In the genomic region with DNA sequence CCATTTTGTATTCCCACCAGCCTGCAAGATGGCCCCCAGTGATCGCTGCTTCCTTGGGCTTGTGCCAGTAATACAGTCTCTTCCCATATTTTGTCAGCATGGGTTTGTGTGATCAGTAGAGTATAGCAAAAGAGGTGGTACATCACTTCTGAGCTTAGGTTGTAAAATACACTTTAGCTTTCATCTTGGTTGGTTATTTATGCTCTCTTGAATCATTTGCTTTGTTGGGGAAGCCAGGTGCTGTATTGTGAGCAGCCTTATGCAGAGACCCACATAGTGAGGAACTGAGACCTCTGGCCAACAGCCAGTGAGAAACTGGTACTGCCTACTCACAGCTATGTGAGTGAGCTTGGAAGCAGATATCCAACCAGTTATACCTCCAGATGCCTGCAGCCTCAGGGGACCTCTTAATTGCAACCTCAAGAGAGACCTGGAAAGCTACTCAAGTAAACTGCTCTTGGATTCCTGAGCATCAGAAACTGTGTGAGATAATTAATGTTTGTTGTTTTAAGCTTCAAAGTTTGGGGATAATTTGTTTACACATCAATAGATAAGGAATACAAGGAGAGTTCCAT, we compare ENCODE assay signal across 15 cellular contexts.
DNase-seq lines count a peak whose midpoint lies in the region.
"Had no signal": no experiment of that assay in that cellular context is flagged by ENCODE, and none has a peak within 500 bp of the region (broad histone marks: within the 10 kb centered on the region; RNA-seq: fewer than 3 reads in every experiment).

No MANE protein-coding gene starts in this region.

- H3K27me3 ChIP-seq in GM23248 (replicated peaks; ENCODE audit: insufficient read depth): no peaks in the 10 kb centered on the region
- H3K27me3 ChIP-seq: colonic mucosa, SJSA1, upper lobe of left lung had no signal

- no peaks in the 10 kb centered on the region for H3K9me2 ChIP-seq in GM23248 (ENCODE audit: insufficient read depth)

- H3K79me2 ChIP-seq in GM23248 (ENCODE audit: insufficient read depth): no peaks in the 10 kb centered on the region

- no peaks in the 10 kb centered on the region for H3K36me3 ChIP-seq in GM23248 (ENCODE audit: low read depth)
- H3K36me3 ChIP-seq: colonic mucosa, SJSA1, upper lobe of left lung had no signal

- DNase-seq in DMS79 (lab: John Stamatoyannopoulos, UW) (peak; percentile 90), NCI-H1092 treated with DMSO at 0.1 percent for 48 hours (lab: John Stamatoyannopoulos, UW) (peak; percentile 78), NCI-H2171 treated with DMSO at 0.1 percent for 48 hours (lab: John Stamatoyannopoulos, UW) (peak; percentile 90), RPMI8226 (peak; percentile 15), KBM-7 (no peak), GM23248 (no peak)
- DNase-seq in activated T-cell treated with anti-CD3 and anti-CD28 coated beads, Interleukin-2, amount 50 U/mL, for 1 hour: no peak
- DNase-seq: activated CD4-positive, alpha-beta T cell treated with anti-CD3 and anti-CD28 coated beads, Interleukin-2, amount 10 ng/mL, durations not matched to agents 7 days and 5 days; CD8-positive, alpha-beta memory T cell; colonic mucosa; kidney glomerular epithelial cell; naive B cell; upper lobe of left lung had no signal

- H3K4me3 ChIP-seq in GM23248: no peak overlapping the region
- H3K4me3 ChIP-seq: colonic mucosa, SJSA1, upper lobe of left lung had no signal

- no peak overlapping the region for H3K4me2 ChIP-seq in GM23248 (ENCODE audit: unreplicated experiment)

- no peak overlapping the region for H3K27ac ChIP-seq in GM23248
- H3K27ac ChIP-seq: colonic mucosa, SJSA1, upper lobe of left lung, VCaP had no signal

- H3K9me3 ChIP-seq in GM23248 (ENCODE audit: low read depth): no peaks in the 10 kb centered on the region
- H3K9me3 ChIP-seq: colonic mucosa, upper lobe of left lung had no signal

- no peaks in the 10 kb centered on the region for H3F3A ChIP-seq in GM23248 (ENCODE audit: insufficient read depth)

- 97 to 100% methylated on average over 1 of the region's 1 CpG for WGBS in GM23248 (ENCODE audit: low coverage in 1 of 2, low lambda C conversion rate in 2 of 2, missing lambda C conversion rate in 2 of 2), 2 experiments

- no peak overlapping the region for H3K9ac ChIP-seq in GM23248

- H3K4me1 ChIP-seq in GM23248 (ENCODE audit: insufficient read depth): 0 out of 2 replicates have a peak, but pooled peaks cover 5% of the 10 kb centered on the region
- H3K4me1 ChIP-seq: colonic mucosa, SJSA1, upper lobe of left lung had no signal

- no peak overlapping the region for H2AFZ ChIP-seq in GM23248

- in situ Hi-C loops in KBM-7 (cut with MboI; ENCODE audit: low pct_unique_long_range_greater_than_20kb, low sequenced_read_pairs): no loop called here
- in situ Hi-C loops in GM23248 (cut with MboI): no loop called here

- H4K20me1 ChIP-seq in GM23248 (ENCODE audit: insufficient read depth): no peaks in the 10 kb centered on the region

Comparison
In these comparisons a context has a peak if more than half of its experiments do, and no peak if none do; other contexts are left out.
1. DNase-seq: peak in DMS79 (single experiment), NCI-H1092 treated with DMSO at 0.1 percent for 48 hours (single experiment), NCI-H2171 treated with DMSO at 0.1 percent for 48 hours (single experiment) and RPMI8226 (single experiment); none in KBM-7 (single experiment), GM23248 (single experiment) and activated T-cell treated with anti-CD3 and anti-CD28 coated beads, Interleukin-2, amount 50 U/mL, for 1 hour (single experiment).